Comparison of ENCODE assay signal across 10 cellular contexts in genomic region chr4:3747582-3747906, GRCh38. TPM values are rescaled to one million over a fixed set of nuclear protein-coding genes. Genes with fewer than 3 reads are reported as not detected.
DNase-seq lines count a peak whose midpoint lies in the region; ATAC-seq and TF ChIP-seq lines count a peak whose summit lies in the region.
"Had no signal": no experiment of that assay in that cellular context is flagged by ENCODE, and none has a peak within 500 bp of the region (broad histone marks: within the 10 kb centered on the region; RNA-seq: fewer than 3 reads in every experiment).

No MANE protein-coding gene starts in this region.

- peaks cover 16% of the 10 kb centered on the region for H3K4me1 ChIP-seq in smooth muscle cell (ENCODE audit: low read depth)

- H3K27ac ChIP-seq in smooth muscle cell (ENCODE audit: low read depth) = no peak overlapping the region

- TF ChIP-seq CTCF in endothelial cell (IDR thresholded peaks at IDR 0.05; ENCODE audit: unreplicated experiment) (peak; percentile 33), smooth muscle cell (IDR thresholded peaks at IDR 0.05; ENCODE audit: borderline replicate concordance, insufficient read depth, poor library complexity, severe bottlenecking) (peak; percentile 37)

- no peaks in the 10 kb centered on the region for H3K79me2 ChIP-seq in smooth muscle cell (ENCODE audit: low read depth)

- H3K36me3 Mint-ChIP-seq in endothelial cell (ENCODE audit: low read depth, unreplicated experiment) = no peaks in the 10 kb centered on the region

- H2AFZ ChIP-seq in smooth muscle cell (ENCODE audit: low read depth) = no peak overlapping the region

- H4K20me1 ChIP-seq in smooth muscle cell (ENCODE audit: low read depth) = no peaks in the 10 kb centered on the region

- H3K9me3 ChIP-seq in smooth muscle cell (replicated peaks; ENCODE audit: low read depth) = no peaks in the 10 kb centered on the region

- no peak overlapping the region for H3K4me3 ChIP-seq in smooth muscle cell

- no peaks in the 10 kb centered on the region for H3F3A ChIP-seq in smooth muscle cell (ENCODE audit: low read depth)

- DNase-seq in activated CD8-positive, alpha-beta memory T cell treated with anti-CD3 and anti-CD28 coated beads, Interleukin-2, amount 50 U/mL, for 48 hours = peak; percentile 55
- no peak for DNase-seq in activated CD8-positive, alpha-beta memory T cell treated with anti-CD3 and anti-CD28 coated beads, Interleukin-2, amount 50 U/mL, for 4 hours
- DNase-seq in HuH-7 (ENCODE audit: low spot score) (peak; percentile 63), endothelial cell (ENCODE audit: low spot score) (peak; percentile 67), smooth muscle cell (lab: John Stamatoyannopoulos, UW; ENCODE audit: unreplicated experiment) (no peak), globus pallidus (ENCODE audit: low spot score) (no peak), NCI-H748 treated with DMSO at 0.1 percent for 48 hours (lab: John Stamatoyannopoulos, UW) (no peak)
- DNase-seq: cerebellar nuclear complex had no signal

- H3K27ac Mint-ChIP-seq in endothelial cell (ENCODE audit: unreplicated experiment) = no peak overlapping the region
- H3K27ac Mint-ChIP-seq: CD4-positive, alpha-beta T cell had no signal

- 31% methylated on average over 14 of the region's 16 CpGs for WGBS in smooth muscle cell (ENCODE audit: low lambda C conversion rate)

- no peak overlapping the region for H3K9ac ChIP-seq in smooth muscle cell (ENCODE audit: low read depth)

- no peak overlapping the region for H3K4me3 Mint-ChIP-seq in endothelial cell (ENCODE audit: unreplicated experiment)
- H3K4me3 Mint-ChIP-seq: CD4-positive, alpha-beta T cell had no signal

- no peak for ATAC-seq in HG02840 (IDR thresholded peaks at IDR 0.05; ENCODE audit: low FRiP score, unreplicated experiment)

- no peaks in the 10 kb centered on the region for H3K36me3 ChIP-seq in smooth muscle cell (ENCODE audit: low read depth)

- H3K27me3 Mint-ChIP-seq in endothelial cell (ENCODE audit: unreplicated experiment) = peaks cover 9% of the 10 kb centered on the region

- H3K4me2 ChIP-seq in smooth muscle cell = no peak overlapping the region

- H3K9me3 Mint-ChIP-seq in endothelial cell (ENCODE audit: unreplicated experiment) = peaks cover 6% of the 10 kb centered on the region
- H3K9me3 Mint-ChIP-seq: CD4-positive, alpha-beta T cell had no signal

- H3K27me3 ChIP-seq in smooth muscle cell (ENCODE audit: low read depth) = peaks cover 49% of the 10 kb centered on the region

- H3K4me1 Mint-ChIP-seq in endothelial cell (ENCODE audit: unreplicated experiment) = peaks cover 19% of the 10 kb centered on the region

RNA-seq across cellular contexts. Expression of gene ADRA2C, which starts 18.6 kb away (rescaled TPM):
- total RNA-seq in endothelial cell (ENCODE audit: unreplicated experiment) (3.2 TPM), smooth muscle cell (1.6 and 1.7 TPM in 2 replicates)
- polyA plus RNA-seq in smooth muscle cell = 0.53 and 1.5 TPM in 2 replicates
- total RNA-seq: CD4-positive, alpha-beta T cell had no signal

Comparison
In these comparisons a context has a peak if more than half of its experiments do, and no peak if none do; other contexts are left out.
1. DNase-seq: peak in activated CD8-positive, alpha-beta memory T cell treated with anti-CD3 and anti-CD28 coated beads, Interleukin-2, amount 50 U/mL, for 48 hours (single experiment), HuH-7 (single experiment) and endothelial cell (single experiment); none in activated CD8-positive, alpha-beta memory T cell treated with anti-CD3 and anti-CD28 coated beads, Interleukin-2, amount 50 U/mL, for 4 hours (single experiment), smooth muscle cell (single experiment), globus pallidus (single experiment) and NCI-H748 treated with DMSO at 0.1 percent for 48 hours (single experiment).